Comparison of ENCODE assay signal across 19 cellular contexts in the genomic region with DNA sequence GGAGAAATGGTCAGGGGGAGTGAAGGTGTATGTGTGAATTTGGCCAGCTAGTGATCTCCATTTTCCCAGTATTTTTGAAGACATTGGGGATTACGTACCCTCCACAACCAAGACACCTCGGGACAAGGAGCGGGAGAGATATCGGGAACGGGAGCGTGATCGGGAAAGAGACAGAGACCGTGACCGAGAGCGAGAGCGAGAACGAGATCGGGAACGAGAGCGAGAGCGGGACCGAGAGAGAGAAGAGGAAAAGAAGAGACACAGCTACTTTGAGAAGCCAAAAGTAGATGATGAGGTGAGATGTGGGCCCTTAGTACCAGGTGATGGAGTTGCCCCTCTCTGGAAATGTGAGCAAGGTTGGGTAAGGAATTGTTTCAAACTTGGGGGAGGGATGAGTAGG. TPM values are rescaled to one million over a fixed set of nuclear protein-coding genes. Genes with fewer than 3 reads are reported as not detected.
A peak's percentile ranks its signal among the peaks of the same experiment; 100 is the strongest.
DNase-seq lines count a peak whose midpoint lies in the region; ATAC-seq and TF ChIP-seq lines count a peak whose summit lies in the region.
"Had no signal": no experiment of that assay in that cellular context is flagged by ENCODE, and none has a peak within 500 bp of the region (broad histone marks: within the 10 kb centered on the region; RNA-seq: fewer than 3 reads in every experiment).

No MANE protein-coding gene starts in this region.

- TF ChIP-seq CTCF in CD8-positive, alpha-beta T cell (IDR thresholded peaks at IDR 0.05): no peak

- H3K36me3 ChIP-seq in CD8-positive, alpha-beta T cell (ENCODE audit: insufficient read depth, low read length): peaks cover 79% of the 10 kb centered on the region

- no peaks in the 10 kb centered on the region for H3K27me3 ChIP-seq in CD8-positive, alpha-beta T cell (ENCODE audit: insufficient read depth, low read length)
- H3K27me3 ChIP-seq: BE2C had no signal

- ATAC-seq in CD8-positive, alpha-beta T cell: no peak
- no peak for ATAC-seq in T-helper 17 cell
- no peak for ATAC-seq in naive thymus-derived CD8-positive, alpha-beta T cell
- no peak for ATAC-seq in GM21529 (IDR thresholded peaks at IDR 0.05; ENCODE audit: unreplicated experiment)
- no peak for ATAC-seq in HG03039 (IDR thresholded peaks at IDR 0.05; ENCODE audit: unreplicated experiment)
- ATAC-seq: GM12878 had no signal

- no peak for DNase-seq in activated naive CD4-positive, alpha-beta T cell treated with anti-CD3 and anti-CD28 coated beads, Interleukin-2, amount 50 U/mL, for 16 hours
- no peak for DNase-seq in CD8-positive, alpha-beta T cell
- DNase-seq in T-helper 17 cell (no peak), OCI-M2 (lab: John Stamatoyannopoulos, UW; ENCODE audit: unreplicated experiment) (no peak)
- no peak for DNase-seq in naive thymus-derived CD8-positive, alpha-beta T cell
- DNase-seq: ACHN; BE2C; C1 segment of cervical spinal cord; CD4-positive, CD25-positive, alpha-beta regulatory T cell; DND-41; EL; GM23248 had no signal

- peak overlapping the region; percentile 52 for H3K27ac Mint-ChIP-seq in activated naive CD4-positive, alpha-beta T cell treated with anti-CD3 and anti-CD28 coated beads, Interleukin-2, amount 50 U/mL, for 24 hours
- H3K27ac Mint-ChIP-seq in CD8-positive, alpha-beta T cell: peak overlapping the region; percentile 21
- H3K27ac Mint-ChIP-seq in T-helper 17 cell: peak overlapping the region; percentile 78
- H3K27ac Mint-ChIP-seq in naive thymus-derived CD8-positive, alpha-beta T cell: peak overlapping the region in 6 of 10 donors; percentile 44 to 84 (median 62)

- no peaks in the 10 kb centered on the region for H3K9me3 ChIP-seq in CD8-positive, alpha-beta T cell (ENCODE audit: low read length)
- no peaks in the 10 kb centered on the region for H3K9me3 ChIP-seq in T-helper 17 cell (ENCODE audit: control insufficient read depth, low read length, poor library complexity, severe bottlenecking)
- H3K9me3 ChIP-seq: BE2C, HAP-1 had no signal

- peaks cover 32% of the 10 kb centered on the region for H3K36me3 Mint-ChIP-seq in activated naive CD4-positive, alpha-beta T cell treated with anti-CD3 and anti-CD28 coated beads, Interleukin-2, amount 50 U/mL, for 24 hours
- H3K36me3 Mint-ChIP-seq in CD8-positive, alpha-beta T cell: peaks cover 89% of the 10 kb centered on the region
- peaks cover 14% of the 10 kb centered on the region for H3K36me3 Mint-ChIP-seq in T-helper 17 cell (ENCODE audit: low read depth)
- peaks cover 9 to 89% (median 56%) of the 10 kb centered on the region in 3 donors for H3K36me3 Mint-ChIP-seq in naive thymus-derived CD8-positive, alpha-beta T cell

- peaks cover 12% of the 10 kb centered on the region for H3K4me1 Mint-ChIP-seq in activated naive CD4-positive, alpha-beta T cell treated with anti-CD3 and anti-CD28 coated beads, Interleukin-2, amount 50 U/mL, for 24 hours
- peaks cover 12% of the 10 kb centered on the region for H3K4me1 Mint-ChIP-seq in CD8-positive, alpha-beta T cell (ENCODE audit: low read depth)
- H3K4me1 Mint-ChIP-seq in T-helper 17 cell: peaks cover 12% of the 10 kb centered on the region
- peaks cover 5 to 18% (median 7%) of the 10 kb centered on the region in 4 donors for H3K4me1 Mint-ChIP-seq in naive thymus-derived CD8-positive, alpha-beta T cell

- no peaks in the 10 kb centered on the region for H3K4me1 ChIP-seq in CD8-positive, alpha-beta T cell (ENCODE audit: insufficient read depth, low read length)
- H3K4me1 ChIP-seq: BE2C, HAP-1 had no signal

- H3K9me3 Mint-ChIP-seq in activated naive CD4-positive, alpha-beta T cell treated with anti-CD3 and anti-CD28 coated beads, Interleukin-2, amount 50 U/mL, for 24 hours: no peaks in the 10 kb centered on the region
- no peaks in the 10 kb centered on the region for H3K9me3 Mint-ChIP-seq in CD8-positive, alpha-beta T cell
- H3K9me3 Mint-ChIP-seq in naive thymus-derived CD8-positive, alpha-beta T cell: no peaks in the 10 kb centered on the region
- H3K9me3 Mint-ChIP-seq: CD4-positive, CD25-positive, alpha-beta regulatory T cell had no signal

- H3K4me3 Mint-ChIP-seq in activated naive CD4-positive, alpha-beta T cell treated with anti-CD3 and anti-CD28 coated beads, Interleukin-2, amount 50 U/mL, for 24 hours: no peak overlapping the region
- H3K4me3 Mint-ChIP-seq in CD8-positive, alpha-beta T cell: no peak overlapping the region
- no peak overlapping the region for H3K4me3 Mint-ChIP-seq in T-helper 17 cell
- peak overlapping the region in 1 of 10 donors; percentile 74 for H3K4me3 Mint-ChIP-seq in naive thymus-derived CD8-positive, alpha-beta T cell

- POLR2A ChIA-PET in CD8-positive, alpha-beta T cell (lab: Charles Lee): interaction anchor here (1.2 kb wide), 1 partner anchor 11 kb away, joined by 6 read pairs; the partner anchor contains the start of genes IK and NDUFA2
- POLR2A ChIA-PET in naive thymus-derived CD8-positive, alpha-beta T cell (lab: Charles Lee): no interaction called here

- intact Hi-C loops in CD8-positive, alpha-beta T cell (cut with DNase I, micrococcal nuclease): no loop called here

- no peak overlapping the region for H3K27ac ChIP-seq in CD8-positive, alpha-beta T cell (ENCODE audit: low read depth, low read length)
- H3K27ac ChIP-seq: GM23248, HL-60 had no signal

- H3K4me3 ChIP-seq in CD8-positive, alpha-beta T cell (ENCODE audit: low read depth, low read length): no peak overlapping the region
- H3K4me3 ChIP-seq: GM12878, GM23248, HAP-1 had no signal

- CTCF ChIA-PET in CD8-positive, alpha-beta T cell (lab: Charles Lee): no interaction called here

- no peaks in the 10 kb centered on the region for H3K27me3 Mint-ChIP-seq in activated naive CD4-positive, alpha-beta T cell treated with anti-CD3 and anti-CD28 coated beads, Interleukin-2, amount 50 U/mL, for 24 hours
- H3K27me3 Mint-ChIP-seq in CD8-positive, alpha-beta T cell (ENCODE audit: low read depth): no peaks in the 10 kb centered on the region
- no peaks in the 10 kb centered on the region for H3K27me3 Mint-ChIP-seq in T-helper 17 cell
- no peaks in the 10 kb centered on the region for H3K27me3 Mint-ChIP-seq in naive thymus-derived CD8-positive, alpha-beta T cell
- H3K27me3 Mint-ChIP-seq: CD4-positive, CD25-positive, alpha-beta regulatory T cell had no signal

RNA-seq across cellular contexts. Expression of gene WDR55, which starts 5.8 kb away (rescaled TPM):
- 10 to 100 TPM; 45.4 to 49.2 TPM for total RNA-seq in CD8-positive, alpha-beta T cell
- total RNA-seq in T-helper 17 cell: 10 to 100 TPM; 34.8 to 36.3 TPM
- total RNA-seq in naive thymus-derived CD8-positive, alpha-beta T cell: 10 to 100 TPM; 46.2 to 47.7 TPM
- 10 to 100 TPM in 1 of 3 donors, 1 to 10 TPM in 2; 9.2 to 15.6 (median 9.6) TPM for polyA plus RNA-seq in naive thymus-derived CD8-positive, alpha-beta T cell

RNA-seq across cellular contexts. Expression of gene IK, which starts 11.2 kb away (rescaled TPM):
- total RNA-seq in CD8-positive, alpha-beta T cell: 100 to 1,000 TPM; 180 to 183 TPM
- total RNA-seq in T-helper 17 cell: 100 to 1,000 TPM; 168 to 172 TPM
- total RNA-seq in naive thymus-derived CD8-positive, alpha-beta T cell: 100 to 1,000 TPM; 178 TPM
- 100 to 1,000 TPM; 168 to 207 (median 200) TPM for polyA plus RNA-seq in naive thymus-derived CD8-positive, alpha-beta T cell

RNA-seq across cellular contexts. Expression of gene NDUFA2, which starts 11.4 kb away (rescaled TPM):
- total RNA-seq in CD8-positive, alpha-beta T cell: 10 to 100 TPM; 52.9 to 53.4 TPM
- 10 to 100 TPM; 40.7 to 46.2 TPM for total RNA-seq in T-helper 17 cell
- total RNA-seq in naive thymus-derived CD8-positive, alpha-beta T cell: 10 to 100 TPM; 43.6 to 44.3 TPM
- 100 to 1,000 TPM; 137 to 167 (median 160) TPM for polyA plus RNA-seq in naive thymus-derived CD8-positive, alpha-beta T cell

RNA-seq across cellular contexts. Expression of gene DND1, which starts 14.5 kb away (rescaled TPM):
- total RNA-seq in CD8-positive, alpha-beta T cell: 1 to 10 TPM; 1.2 to 1.6 TPM
- 1 to 10 TPM; 1.2 to 1.9 TPM for total RNA-seq in T-helper 17 cell
- total RNA-seq in naive thymus-derived CD8-positive, alpha-beta T cell: 1 to 10 TPM; 3.4 to 3.7 TPM
- under 1 TPM in 1 of 3 donors, not detected in 2; 0.17 TPM for polyA plus RNA-seq in naive thymus-derived CD8-positive, alpha-beta T cell
- total RNA-seq: G401 had no signal
- polyA plus RNA-seq: CD4-positive, CD25-positive, alpha-beta regulatory T cell had no signal

RNA-seq across cellular contexts. Expression of gene TMCO6, which starts 19.6 kb away (rescaled TPM):
- 10 to 100 TPM; 16.7 to 20.6 TPM for total RNA-seq in CD8-positive, alpha-beta T cell
- total RNA-seq in T-helper 17 cell: 10 to 100 TPM; 18.3 to 23.1 TPM
- 10 to 100 TPM; 46.3 to 55.8 TPM for total RNA-seq in naive thymus-derived CD8-positive, alpha-beta T cell
- 10 to 100 TPM; 11.5 to 20.5 (median 13.9) TPM for polyA plus RNA-seq in naive thymus-derived CD8-positive, alpha-beta T cell

Comparison
In these comparisons a context has a peak if more than half of its experiments do, and no peak if none do; other contexts are left out.
1. H3K27ac Mint-ChIP-seq: peak in every context shown above with its lines; median percentile 78 in T-helper 17 cell; 62 in naive thymus-derived CD8-positive, alpha-beta T cell; 52 in activated naive CD4-positive, alpha-beta T cell treated with anti-CD3 and anti-CD28 coated beads, Interleukin-2, amount 50 U/mL, for 24 hours; 21 in CD8-positive, alpha-beta T cell.